Comparison of ENCODE assay signal across 9 cellular contexts in the genomic region with DNA sequence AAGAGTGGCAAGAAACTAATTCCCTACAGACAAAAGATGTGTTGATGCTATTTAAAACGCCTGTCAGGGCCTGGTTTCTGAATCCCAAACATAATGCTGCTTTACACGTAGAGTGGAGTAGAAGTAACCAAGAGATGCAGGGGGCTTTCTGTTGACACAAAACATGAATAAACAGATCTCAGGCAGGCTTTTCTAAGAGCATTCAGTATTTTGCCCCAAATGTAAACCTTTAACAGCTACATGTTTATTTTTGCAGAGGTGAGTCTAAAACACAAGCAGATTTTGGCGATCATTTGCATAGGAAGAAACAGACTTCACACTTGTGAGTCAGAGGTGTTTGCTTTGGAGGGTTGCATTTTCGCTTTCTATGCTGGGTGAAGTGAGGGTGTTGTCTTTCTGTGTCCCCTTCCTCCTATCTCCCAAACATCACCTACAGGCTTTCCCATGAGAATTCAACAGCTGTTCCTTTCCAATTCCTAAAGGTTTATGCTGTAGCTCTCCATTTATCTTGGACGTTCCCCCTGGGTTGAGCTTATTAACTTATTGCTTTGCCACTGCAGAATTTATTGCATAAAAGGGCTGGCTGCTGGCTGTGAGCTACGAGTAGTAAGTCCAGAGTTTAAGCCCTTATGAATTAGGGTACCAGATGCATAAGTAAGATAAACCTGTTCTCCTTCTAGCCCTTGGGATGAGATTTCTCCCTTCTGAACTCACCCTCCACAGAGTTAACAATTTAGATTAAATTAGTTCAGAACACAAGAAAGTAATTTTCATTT.
DNase-seq lines count a peak whose midpoint lies in the region; ATAC-seq and TF ChIP-seq lines count a peak whose summit lies in the region.
"Had no signal": no experiment of that assay in that cellular context is flagged by ENCODE, and none has a peak within 500 bp of the region (broad histone marks: within the 10 kb centered on the region; RNA-seq: fewer than 3 reads in every experiment).

No MANE protein-coding gene starts in this region.

- H3K4me3 ChIP-seq in thyroid gland (replicated peaks in 1 of 3) (no peak overlapping the region), Karpas-422 (ENCODE audit: low read length) (no peak overlapping the region), heart right ventricle (no peak overlapping the region)

- WGBS in thyroid gland, 2 donors = 73% methylated on average over 6 of the region's 6 CpGs
- 61% methylated on average over 6 of the region's 6 CpGs for WGBS in heart right ventricle, 2 donors

- H3K4me1 Mint-ChIP-seq in MCF 10A (ENCODE audit: insufficient read depth, unreplicated experiment) = no peaks in the 10 kb centered on the region
- no peaks in the 10 kb centered on the region for H3K4me1 Mint-ChIP-seq in CD4-positive, alpha-beta T cell (ENCODE audit: low read depth)

- no peak overlapping the region for H3K9ac ChIP-seq in Karpas-422 (ENCODE audit: low read length)

- in situ Hi-C loops in G401 (cut with HindIII; ENCODE audit: low sequenced_read_pairs) = no loop called here

- no peaks in the 10 kb centered on the region for H3K36me3 Mint-ChIP-seq in MCF 10A (ENCODE audit: insufficient read depth, unreplicated experiment)
- no peaks in the 10 kb centered on the region for H3K36me3 Mint-ChIP-seq in CD4-positive, alpha-beta T cell (ENCODE audit: low read depth)

- H3K27ac ChIP-seq in thyroid gland (no peak overlapping the region), Karpas-422 (ENCODE audit: low read length) (no peak overlapping the region), heart right ventricle (no peak overlapping the region)
- H3K27ac ChIP-seq in CD4-positive, alpha-beta T cell (ENCODE audit: low read depth, low read length) = no peak overlapping the region

- CTCF ChIA-PET in MCF 10A (lab: Yijun Ruan, JAX) = no interaction called here
- CTCF ChIA-PET in CD4-positive, alpha-beta T cell (lab: Charles Lee) = no interaction called here

- H3K9me2 ChIP-seq in Karpas-422 (replicated peaks; ENCODE audit: insufficient read depth, low read length) = no peaks in the 10 kb centered on the region

- H3K27me3 ChIP-seq in thyroid gland = no peaks in the 10 kb centered on the region
- H3K27me3 ChIP-seq in Karpas-422 (ENCODE audit: low read length) = no peaks in the 10 kb centered on the region
- H3K27me3 ChIP-seq in heart right ventricle = no peaks in the 10 kb centered on the region
- no peaks in the 10 kb centered on the region for H3K27me3 ChIP-seq in CD4-positive, alpha-beta T cell (ENCODE audit: control insufficient read depth, insufficient read depth, low read length)

- POLR2A ChIA-PET in MCF 10A (lab: Yijun Ruan, JAX) = no interaction called here
- POLR2A ChIA-PET in CD4-positive, alpha-beta T cell (lab: Charles Lee) = no interaction called here

- no peak overlapping the region for H2AFZ ChIP-seq in Karpas-422 (ENCODE audit: low read length)

- intact Hi-C loops in MCF 10A (cut with micrococcal nuclease) (no loop called here), thyroid gland (cut with DNase I) (no loop called here), heart right ventricle (cut with DNase I) (no loop called here)
- intact Hi-C loops in CD4-positive, alpha-beta T cell (cut with DNase I, micrococcal nuclease) = no loop called here

- H3K79me2 ChIP-seq in Karpas-422 (ENCODE audit: low read length) = no peaks in the 10 kb centered on the region

- no peaks in the 10 kb centered on the region for H3K9me3 Mint-ChIP-seq in MCF 10A (ENCODE audit: unreplicated experiment)
- peaks cover 4% of the 10 kb centered on the region for H3K9me3 Mint-ChIP-seq in CD4-positive, alpha-beta T cell

- no peaks in the 10 kb centered on the region for H4K20me1 ChIP-seq in Karpas-422 (ENCODE audit: insufficient read depth, low read depth, low read length)

- H3K4me3 Mint-ChIP-seq in MCF 10A (ENCODE audit: unreplicated experiment) = no peak overlapping the region
- no peak overlapping the region for H3K4me3 Mint-ChIP-seq in CD4-positive, alpha-beta T cell

- H3K36me3 ChIP-seq in thyroid gland = no peaks in the 10 kb centered on the region
- no peaks in the 10 kb centered on the region for H3K36me3 ChIP-seq in Karpas-422 (ENCODE audit: insufficient read depth, low read length)
- no peaks in the 10 kb centered on the region for H3K36me3 ChIP-seq in heart right ventricle

- no peaks in the 10 kb centered on the region for H3K4me1 ChIP-seq in thyroid gland
- H3K4me1 ChIP-seq in Karpas-422 (ENCODE audit: low read length) = no peaks in the 10 kb centered on the region
- peaks cover 0 to 6% (median 0%) of the 10 kb centered on the region in 9 donors for H3K4me1 ChIP-seq in heart right ventricle

- H3K9me3 ChIP-seq in thyroid gland = no peaks in the 10 kb centered on the region
- no peaks in the 10 kb centered on the region for H3K9me3 ChIP-seq in Karpas-422 (ENCODE audit: low read length)
- peaks cover 0 to 14% (median 0%) of the 10 kb centered on the region in 11 donors for H3K9me3 ChIP-seq in heart right ventricle
- H3K9me3 ChIP-seq in CD4-positive, alpha-beta T cell (ENCODE audit: control insufficient read depth, low read length) = no peaks in the 10 kb centered on the region

- no TSS peak for BruUV-seq in MCF 10A (replicated peaks; lab: Mats Ljungman, UMichigan)

- peak; percentile 65 for DNase-seq in G401 (ENCODE audit: low spot score)
- DNase-seq in MCF 10A (ENCODE audit: unreplicated experiment) = peak; percentile 9
- DNase-seq in thyroid gland = no peak
- DNase-seq in Karpas-422 = no peak
- no peak for DNase-seq in heart right ventricle
- DNase-seq in CD4-positive, alpha-beta T cell = no peak
- DNase-seq: OCI-M1 had no signal

- H3K27me3 Mint-ChIP-seq in MCF 10A (ENCODE audit: insufficient read depth, unreplicated experiment) = no peaks in the 10 kb centered on the region
- H3K27me3 Mint-ChIP-seq in CD4-positive, alpha-beta T cell = no peaks in the 10 kb centered on the region

- H3K27ac Mint-ChIP-seq in MCF 10A (ENCODE audit: low read depth, unreplicated experiment) = no peak overlapping the region
- no peak overlapping the region for H3K27ac Mint-ChIP-seq in CD4-positive, alpha-beta T cell

- ATAC-seq in GM19438 (IDR thresholded peaks at IDR 0.05; ENCODE audit: low read depth, unreplicated experiment) = peak; percentile 99
- peak; percentile 99 for ATAC-seq in HG03159 (IDR thresholded peaks at IDR 0.05; ENCODE audit: unreplicated experiment)
- no peak for ATAC-seq in heart right ventricle
- no peak for ATAC-seq in CD4-positive, alpha-beta T cell (ENCODE audit: poor library complexity)

- no peak for TF ChIP-seq POLR2A in thyroid gland (IDR thresholded peaks at IDR 0.05)

- TF ChIP-seq CTCF in MCF 10A (IDR thresholded peaks at IDR 0.05; ENCODE audit: unreplicated experiment) = no peak
- no peak for TF ChIP-seq CTCF in thyroid gland (IDR thresholded peaks at IDR 0.05)
- TF ChIP-seq CTCF in heart right ventricle (IDR thresholded peaks at IDR 0.05) = no peak
- no peak for TF ChIP-seq CTCF in CD4-positive, alpha-beta T cell (IDR thresholded peaks at IDR 0.05)

- no peak overlapping the region for H3K4me2 ChIP-seq in Karpas-422 (ENCODE audit: low read depth, low read length, poor library complexity, severe bottlenecking)

Comparison
In these comparisons a context has a peak if more than half of its experiments do, and no peak if none do; other contexts are left out.
1. DNase-seq: peak in G401 (single experiment) and MCF 10A (single experiment); none in thyroid gland (0 of 2), Karpas-422 (single experiment), heart right ventricle (0 of 2) and CD4-positive, alpha-beta T cell (0 of 10).
2. ATAC-seq: peak in GM19438 (single experiment) and HG03159 (single experiment); none in heart right ventricle (0 of 8) and CD4-positive, alpha-beta T cell (single experiment).